In the genomic region with DNA sequence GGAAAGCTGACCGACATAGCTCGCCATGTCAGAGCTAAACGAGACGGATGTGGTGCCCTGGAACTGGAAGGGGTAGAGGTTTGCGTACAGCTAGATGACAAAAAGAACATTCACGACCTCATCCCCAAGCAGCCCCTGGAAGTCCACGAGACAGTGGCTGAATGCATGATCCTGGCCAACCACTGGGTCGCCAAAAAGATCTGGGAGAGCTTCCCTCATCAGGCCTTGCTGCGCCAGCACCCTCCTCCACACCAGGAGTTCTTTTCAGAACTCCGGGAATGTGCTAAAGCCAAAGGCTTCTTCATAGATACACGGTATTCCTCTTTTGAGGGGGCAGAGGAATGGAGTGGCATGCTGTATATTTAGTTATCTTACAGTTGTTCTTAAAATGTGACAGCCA, we compare ENCODE assay signal across 26 cellular contexts. TPM values are rescaled to one million over a fixed set of nuclear protein-coding genes. Genes with fewer than 3 reads are reported as not detected.
DNase-seq lines count a peak whose midpoint lies in the region; FAIRE-seq and TF ChIP-seq lines count a peak whose summit lies in the region.
"Had no signal": no experiment of that assay in that cellular context is flagged by ENCODE, and none has a peak within 500 bp of the region (broad histone marks: within the 10 kb centered on the region; RNA-seq: fewer than 3 reads in every experiment).

No MANE protein-coding gene starts in this region.

- TF ChIP-seq POLR2A in H1 (IDR thresholded peaks at IDR 0.05; ENCODE audit: control extremely low read depth in 1 of 2, low read depth in 2 of 2, low read length in 2 of 2): no peak

- in situ Hi-C loops in mammary epithelial cell (cut with MboI; ENCODE audit: low sequenced_read_pairs in 2 of 2): no loop called here

- FAIRE-seq in H1 (lab: Jason Lieb, UNC): no peak
- FAIRE-seq: A549, D721Med, GM12891, GM18507 had no signal

- no peaks in the 10 kb centered on the region for H3K27me3 Mint-ChIP-seq in activated T-cell treated with anti-CD3 and anti-CD28 coated beads, Interleukin-2, amount 50 U/mL, for 24 hours
- H3K27me3 Mint-ChIP-seq: CD4-positive, alpha-beta T cell; CD8-positive, alpha-beta memory T cell had no signal

- peak overlapping the region; percentile 59 for H3K27ac Mint-ChIP-seq in activated T-cell treated with anti-CD3 and anti-CD28 coated beads, Interleukin-2, amount 50 U/mL, for 24 hours
- H3K27ac Mint-ChIP-seq: CD4-positive, alpha-beta T cell had no signal

- intact Hi-C loops in mammary epithelial cell (cut with micrococcal nuclease): no loop called here

- H3K36me3 Mint-ChIP-seq in activated T-cell treated with anti-CD3 and anti-CD28 coated beads, Interleukin-2, amount 50 U/mL, for 24 hours (ENCODE audit: low read depth): peaks cover 90% of the 10 kb centered on the region

- no peak for DNase-seq in activated T-cell treated with anti-CD3 and anti-CD28 coated beads, Interleukin-2, amount 50 U/mL, for 24 hours
- no peak for DNase-seq in activated T-cell treated with anti-CD3 and anti-CD28 coated beads for 4 hours
- no peak for DNase-seq in H1 (ENCODE audit: low read depth in 1 of 2, low spot score in 2 of 2)
- DNase-seq in middle frontal gyrus (ENCODE audit: extremely low spot score, low spot score): peak; percentile 14
- peak; percentile 39 for DNase-seq in superior temporal gyrus (ENCODE audit: extremely low spot score)
- DNase-seq in DMS 273 (lab: John Stamatoyannopoulos, UW; ENCODE audit: unreplicated experiment): no peak
- DNase-seq in mammary epithelial cell: no peak
- no peak for DNase-seq in smooth muscle cell (lab: John Stamatoyannopoulos, UW; ENCODE audit: unreplicated experiment)
- DNase-seq: 8988T; ACHN; AML-193; BE2C; CD4-positive, alpha-beta T cell; CD8-positive, alpha-beta memory T cell; DMS53; DMS79 treated with DMSO at 0.1 percent for 48 hours; GF-D8; GOT3; H7; HCEC 1CT had no signal

- POLR2A ChIA-PET in H1 (lab: Charles Lee; ENCODE audit: partially characterized antibody): interaction anchor here (0.9 to 1.6 kb wide), 4 partner anchors 8 to 172 kb away, joined by 3 to 4 read pairs (median 4); partner anchors contain the start of gene SNAPC5

- H4K5ac ChIP-seq in H1 (ENCODE audit: insufficient read length, low read depth, low read length): no peak overlapping the region

- H3K4me3 Mint-ChIP-seq in activated T-cell treated with anti-CD3 and anti-CD28 coated beads, Interleukin-2, amount 50 U/mL, for 24 hours: no peak overlapping the region
- H3K4me3 Mint-ChIP-seq: CD14-positive monocyte; CD4-positive, alpha-beta T cell; CD8-positive, alpha-beta memory T cell had no signal

- no peak overlapping the region for H2BK120ac ChIP-seq in H1 (replicated peaks; ENCODE audit: low read depth, low read length)

- H3K4ac ChIP-seq in H1 (replicated peaks; ENCODE audit: insufficient read length, low read depth, low read length): no peak overlapping the region

- H2BK15ac ChIP-seq in H1 (ENCODE audit: low read length): no peak overlapping the region

- no peaks in the 10 kb centered on the region for H3K23me2 ChIP-seq in H1 (ENCODE audit: low read depth, low read length)

- H2BK12ac ChIP-seq in H1 (ENCODE audit: low read depth, low read length): no peak overlapping the region

- H4K91ac ChIP-seq in H1 (replicated peaks; ENCODE audit: insufficient read length, low read length): no peak overlapping the region

- 96% methylated on average over 11 of the region's 11 CpGs; no CpG with 5 or more reads in 1 of the 2 experiments for WGBS in H1 (ENCODE audit: extremely low coverage in 1 of 2, insufficient coverage in 1 of 2, insufficient read length in 1 of 2, insufficient replicate concordance in 2 of 2, low coverage in 1 of 2, low lambda C conversion rate in 2 of 2, missing lambda C conversion rate in 1 of 2), 2 experiments
- WGBS in mammary epithelial cell (ENCODE audit: low coverage, missing lambda C conversion rate): 92% methylated on average over 11 of the region's 11 CpGs
- 97% methylated on average over 11 of the region's 11 CpGs for WGBS in smooth muscle cell (ENCODE audit: low lambda C conversion rate)

- TF ChIP-seq RAD21 in H1 (IDR thresholded peaks at IDR 0.05 in 1 of 2, conservative IDR thresholded peaks at IDR 0.05 in 1 of 2; ENCODE audit: low read depth in 2 of 2, low read length in 2 of 2): no peak

- H3K4me2 ChIP-seq in H1 (ENCODE audit: insufficient read depth in 1 of 2, low read depth in 2 of 2, low read length in 2 of 2): no peak overlapping the region
- no peak overlapping the region for H3K4me2 ChIP-seq in mammary epithelial cell (ENCODE audit: insufficient read depth, low read depth, low read length)
- H3K4me2 ChIP-seq in smooth muscle cell: no peak overlapping the region
- H3K4me2 ChIP-seq: A549; BLaER1 treated with 17β-estradiol and CSF1 and Interleukin-3, amounts not matched to agents 10 nM and 100 nM had no signal

- no peaks in the 10 kb centered on the region for H3K4me1 ChIP-seq in H1 (replicated peaks in 1 of 4; ENCODE audit: control insufficient read depth in 3 of 4, insufficient read depth in 4 of 4, low read length in 3 of 4)
- H3K4me1 ChIP-seq in mammary epithelial cell (ENCODE audit: insufficient read depth, low read length): no peaks in the 10 kb centered on the region
- H3K4me1 ChIP-seq in smooth muscle cell (ENCODE audit: low read depth): no peaks in the 10 kb centered on the region
- H3K4me1 ChIP-seq: A549; BE2C; BLaER1 treated with 17β-estradiol and CSF1 and Interleukin-3, amounts not matched to agents 10 nM and 100 nM had no signal

- H3K56ac ChIP-seq in H1 (replicated peaks; ENCODE audit: insufficient read length, low read depth, low read length): no peak overlapping the region

- no peaks in the 10 kb centered on the region for H3K4me1 Mint-ChIP-seq in activated T-cell treated with anti-CD3 and anti-CD28 coated beads, Interleukin-2, amount 50 U/mL, for 24 hours (ENCODE audit: low read depth)
- H3K4me1 Mint-ChIP-seq: CD14-positive monocyte; CD8-positive, alpha-beta memory T cell had no signal

- CTCF ChIA-PET in H1 (lab: Charles Lee; ENCODE audit: partially characterized antibody) (no interaction called here), mammary epithelial cell (lab: Charles Lee; ENCODE audit: low non-redundant PET) (no interaction called here)

- H3K27ac ChIP-seq in H1 (ENCODE audit: low read depth, low read length) (no peak overlapping the region), mammary epithelial cell (ENCODE audit: insufficient read depth, low read depth, low read length) (no peak overlapping the region), smooth muscle cell (ENCODE audit: low read depth) (no peak overlapping the region)
- H3K27ac ChIP-seq: A549; BLaER1 treated with 17β-estradiol and CSF1 and Interleukin-3, amounts not matched to agents 10 nM and 100 nM had no signal

- H2AFZ ChIP-seq in H1 (ENCODE audit: low read length) (no peak overlapping the region), mammary epithelial cell (ENCODE audit: low read depth, low read length) (no peak overlapping the region), smooth muscle cell (ENCODE audit: low read depth) (no peak overlapping the region)

- no peaks in the 10 kb centered on the region for H3K9me3 Mint-ChIP-seq in activated T-cell treated with anti-CD3 and anti-CD28 coated beads, Interleukin-2, amount 50 U/mL, for 24 hours
- H3K9me3 Mint-ChIP-seq: CD14-positive monocyte; CD4-positive, alpha-beta T cell; CD8-positive, alpha-beta memory T cell had no signal

- H3K36me3 ChIP-seq in H1 (ENCODE audit: control insufficient read depth in 2 of 4, insufficient read depth in 4 of 4, low read length in 3 of 4): peaks cover 10 to 58% (median 23%) of the 10 kb centered on the region in 4 experiments; a peak in 6 of 8 replicates
- peaks cover 21% of the 10 kb centered on the region for H3K36me3 ChIP-seq in mammary epithelial cell (ENCODE audit: insufficient read depth, low read length)
- H3K36me3 ChIP-seq in smooth muscle cell (ENCODE audit: low read depth): peaks cover 26% of the 10 kb centered on the region

- H3K79me2 ChIP-seq in H1 (ENCODE audit: control insufficient read depth in 1 of 2, insufficient read depth in 2 of 2, low read length in 2 of 2) (no peaks in the 10 kb centered on the region), mammary epithelial cell (ENCODE audit: insufficient read depth, low read length) (no peaks in the 10 kb centered on the region), smooth muscle cell (ENCODE audit: low read depth) (no peaks in the 10 kb centered on the region)

- H4K8ac ChIP-seq in H1 (ENCODE audit: extremely low read depth, insufficient read depth, low read length): peak overlapping the region; percentile 3; the same call in 1 of the 2 replicates

- H3K27me3 ChIP-seq in H1 (replicated peaks in 1 of 4; ENCODE audit: control insufficient read depth in 3 of 4, extremely low read depth in 1 of 4, insufficient read depth in 3 of 4, low read length in 3 of 4): no peaks in the 10 kb centered on the region
- no peaks in the 10 kb centered on the region for H3K27me3 ChIP-seq in mammary epithelial cell (ENCODE audit: insufficient read depth, low read length)
- no peaks in the 10 kb centered on the region for H3K27me3 ChIP-seq in smooth muscle cell (ENCODE audit: low read depth)
- H3K27me3 ChIP-seq: BE2C; BLaER1 treated with 17β-estradiol and CSF1 and Interleukin-3, amounts not matched to agents 10 nM and 100 nM had no signal

- H3K9ac ChIP-seq in H1 (replicated peaks in 1 of 4; ENCODE audit: extremely low read depth in 1 of 4, low read depth in 3 of 4, low read length in 3 of 4) (no peak overlapping the region), mammary epithelial cell (ENCODE audit: insufficient read depth, low read length) (no peak overlapping the region), smooth muscle cell (ENCODE audit: low read depth) (no peak overlapping the region)
- H3K9ac ChIP-seq: BLaER1 treated with 17β-estradiol and CSF1 and Interleukin-3, amounts not matched to agents 10 nM and 100 nM had no signal

- TF ChIP-seq CTCF in H1 (IDR thresholded peaks at IDR 0.05; ENCODE audit: control extremely low read depth in 1 of 3, insufficient read depth in 1 of 3, low read depth in 1 of 3, low read length in 3 of 3) (no peak), mammary epithelial cell (conservative IDR thresholded peaks at IDR 0.05 in 1 of 2, IDR thresholded peaks at IDR 0.05 in 1 of 2; ENCODE audit: extremely low read depth in 1 of 2, insufficient read depth in 1 of 2, low read depth in 1 of 2, low read length in 2 of 2) (no peak), smooth muscle cell (IDR thresholded peaks at IDR 0.05; ENCODE audit: borderline replicate concordance, insufficient read depth, poor library complexity, severe bottlenecking) (no peak)

- H2BK20ac ChIP-seq in H1 (ENCODE audit: low read length): no peak overlapping the region

- no peak overlapping the region for H3K23ac ChIP-seq in H1 (ENCODE audit: insufficient read length)

- H3K14ac ChIP-seq in H1 (ENCODE audit: insufficient read length): no peak overlapping the region

- H2BK5ac ChIP-seq in H1 (ENCODE audit: low read depth, low read length): no peak overlapping the region

- H3F3A ChIP-seq in smooth muscle cell (ENCODE audit: low read depth): no peaks in the 10 kb centered on the region

- no peak overlapping the region for H3K4me3 ChIP-seq in H1 (ENCODE audit: extremely low read depth in 1 of 4, insufficient read depth in 2 of 4, low read depth in 3 of 4, low read length in 4 of 4)
- no peak overlapping the region for H3K4me3 ChIP-seq in mammary epithelial cell (replicated peaks in 1 of 3; ENCODE audit: insufficient read depth in 1 of 3, low read depth in 2 of 3, low read length in 3 of 3)
- H3K4me3 ChIP-seq in smooth muscle cell: no peak overlapping the region
- H3K4me3 ChIP-seq: A549; BLaER1 treated with 17β-estradiol and CSF1 and Interleukin-3, amounts not matched to agents 10 nM and 100 nM had no signal

- H3K9me3 ChIP-seq in H1 (ENCODE audit: insufficient read depth in 2 of 2, low read depth in 1 of 2, low read length in 1 of 2) (no peaks in the 10 kb centered on the region), mammary epithelial cell (replicated peaks; ENCODE audit: insufficient read depth, low read length) (no peaks in the 10 kb centered on the region), smooth muscle cell (replicated peaks; ENCODE audit: low read depth) (no peaks in the 10 kb centered on the region)
- H3K9me3 ChIP-seq: A549; BE2C; BLaER1 treated with 17β-estradiol and CSF1 and Interleukin-3, amounts not matched to agents 10 nM and 100 nM had no signal

- H3K79me1 ChIP-seq in H1 (ENCODE audit: low read depth, low read length): no peaks in the 10 kb centered on the region

- dilution Hi-C loops in mammary epithelial cell (cut with HindIII; ENCODE audit: low sequenced_read_pairs): no loop called here

- H3K18ac ChIP-seq in H1 (ENCODE audit: extremely low read depth, low read length): no peak overlapping the region

- H2AK5ac ChIP-seq in H1 (ENCODE audit: low read depth, low read length): no peak overlapping the region

- no TSS peak for BruUV-seq in mammary epithelial cell (replicated peaks; lab: Mats Ljungman, UMichigan)

- H4K20me1 ChIP-seq in H1 (replicated peaks in 1 of 2; ENCODE audit: control insufficient read depth in 1 of 2, insufficient read depth in 2 of 2, low read length in 2 of 2) (no peaks in the 10 kb centered on the region), mammary epithelial cell (ENCODE audit: insufficient read depth, low read length) (no peaks in the 10 kb centered on the region), smooth muscle cell (ENCODE audit: low read depth) (no peaks in the 10 kb centered on the region)

- no peak for TF ChIP-seq EP300 in H1 (IDR thresholded peaks at IDR 0.05; ENCODE audit: borderline replicate concordance in 1 of 2, low read depth in 2 of 2, low read length in 2 of 2)

RNA-seq across cellular contexts. Expression of gene TIPIN, which starts 30.4 kb away (rescaled TPM):
- total RNA-seq in H1 (2021; fragmentation: NEBNext Ultra II Directional; extraction: Animal tissue kit (Norgen Biotek cat#: 25700)): 23.5 and 24.7 TPM in 2 replicates
- 8.2 and 8.5 TPM in 2 replicates for polyA plus RNA-seq in H1 (2011; rRNA removed)
- 11.6 TPM for polyA plus RNA-seq in H1 (2011; cell fraction: cytosol; rRNA removed)
- polyA plus RNA-seq in H1 (2011; cell fraction: nucleus; rRNA removed): 4.8 TPM
- polyA plus RNA-seq in H1 (2012, experiment 1 of 2): 19.4 to 33.9 TPM (median 21.1 TPM) in 4 replicates
- polyA plus RNA-seq in H1 (2012, experiment 2 of 2): 4.0 TPM
- polyA plus RNA-seq in H1 (2013, experiment 1 of 2): 19.7 TPM
- 19.7 TPM for polyA plus RNA-seq in H1 (2013, experiment 2 of 2)
- 5.9 and 8.6 TPM in 2 replicates for polyA minus RNA-seq in H1 (2011; rRNA and poly(A)+ RNA removed)
- polyA minus RNA-seq in H1 (2011; cell fraction: cytosol; rRNA and poly(A)+ RNA removed): 10.9 TPM
- polyA minus RNA-seq in H1 (2011; cell fraction: nucleus; rRNA and poly(A)+ RNA removed): 8.7 TPM
- 10 to 100 TPM in 1 of 2 donors, 1 to 10 TPM in 1; 7.7 to 18.1 TPM for total RNA-seq in mammary epithelial cell
- 8.6 TPM for polyA plus RNA-seq in mammary epithelial cell
- polyA minus RNA-seq in mammary epithelial cell: 1.3 TPM
- total RNA-seq in smooth muscle cell: 5.7 and 9.9 TPM in 2 replicates
- polyA plus RNA-seq in smooth muscle cell: 7.4 and 9.8 TPM in 2 replicates

RNA-seq across cellular contexts. Expression of gene DIS3L, which starts 32.7 kb away (rescaled TPM):
- total RNA-seq in H1 (2021; fragmentation: NEBNext Ultra II Directional; extraction: Animal tissue kit (Norgen Biotek cat#: 25700)): 25.0 and 31.2 TPM in 2 replicates
- polyA plus RNA-seq in H1 (2011; rRNA removed): 5.5 and 8.7 TPM in 2 replicates
- polyA plus RNA-seq in H1 (2011; cell fraction: cytosol; rRNA removed): 9.7 TPM
- polyA plus RNA-seq in H1 (2011; cell fraction: nucleus; rRNA removed): 7.1 TPM
- polyA plus RNA-seq in H1 (2012, experiment 1 of 2): 16.9 to 26.9 TPM (median 19.2 TPM) in 4 replicates
- 2.1 TPM for polyA plus RNA-seq in H1 (2012, experiment 2 of 2)
- 11.0 TPM for polyA plus RNA-seq in H1 (2013, experiment 1 of 2)
- 10.8 TPM for polyA plus RNA-seq in H1 (2013, experiment 2 of 2)
- 24.3 and 26.7 TPM in 2 replicates for polyA minus RNA-seq in H1 (2011; rRNA and poly(A)+ RNA removed)
- polyA minus RNA-seq in H1 (2011; cell fraction: cytosol; rRNA and poly(A)+ RNA removed): 14.0 TPM
- 15.7 TPM for polyA minus RNA-seq in H1 (2011; cell fraction: nucleus; rRNA and poly(A)+ RNA removed)
- total RNA-seq in mammary epithelial cell: 10 to 100 TPM; 17.7 to 22.1 TPM
- polyA plus RNA-seq in mammary epithelial cell: 6.9 TPM
- 33.5 TPM for polyA minus RNA-seq in mammary epithelial cell
- 15.2 and 15.4 TPM in 2 replicates for total RNA-seq in smooth muscle cell
- 10.5 and 17.0 TPM in 2 replicates for polyA plus RNA-seq in smooth muscle cell

Comparison
In these comparisons a context has a peak if more than half of its experiments do, and no peak if none do; other contexts are left out.
1. DNase-seq: peak in middle frontal gyrus (single experiment) and superior temporal gyrus (single experiment); none in activated T-cell treated with anti-CD3 and anti-CD28 coated beads, Interleukin-2, amount 50 U/mL, for 24 hours (single experiment), activated T-cell treated with anti-CD3 and anti-CD28 coated beads for 4 hours (single experiment), H1 (0 of 2), DMS 273 (single experiment), mammary epithelial cell (single experiment) and smooth muscle cell (single experiment).